1 cellular context compared by ENCODE assay signal in genomic region chr10:70666960-70667798, GRCh38.
TF ChIP-seq lines count a peak whose summit lies in the region.

No MANE protein-coding gene starts in this region.

TF ChIP-seq in K562, 482 proteins besides CTCF, POLR2A, EP300 and RAD21 (continues in another document):
- no peak for TF ChIP-seq ZC3H11A (IDR thresholded peaks at IDR 0.05; ENCODE audit: low read depth, low read length)
- TF ChIP-seq ZBTB12 (CRISPR knock-in tag; IDR thresholded peaks at IDR 0.05) = peak; percentile 58
- no peak for TF ChIP-seq RBM14 (IDR thresholded peaks at IDR 0.05; ENCODE audit: borderline replicate concordance, insufficient read depth, low read depth, low read length)
- TF ChIP-seq WHSC1 (IDR thresholded peaks at IDR 0.05; ENCODE audit: low read length) = peak; percentile 48
- 0 out of 2 replicates have a peak, but pooled peaks have one; percentile 46 for TF ChIP-seq ZNF609 (CRISPR knock-in tag; IDR thresholded peaks at IDR 0.05; ENCODE audit: borderline replicate concordance)
- no peak for TF ChIP-seq NFIX (CRISPR knock-in tag; IDR thresholded peaks at IDR 0.05; ENCODE audit: low read depth)
- TF ChIP-seq TBL1XR1 (IDR thresholded peaks at IDR 0.05; ENCODE audit: low read length in 2 of 2) = peak; percentile 56 to 96; a peak in 2 of 4 replicates
- no peak; the same call in 1 of the 2 replicates for TF ChIP-seq RUNX1 (IDR thresholded peaks at IDR 0.05; ENCODE audit: low read depth)
- no peak for TF ChIP-seq PTBP1 (IDR thresholded peaks at IDR 0.05; ENCODE audit: low read depth, low read length)
- TF ChIP-seq PHF21A (IDR thresholded peaks at IDR 0.05; ENCODE audit: borderline replicate concordance, low read depth) = peak; percentile 61; the same call in 1 of the 2 replicates
- TF ChIP-seq BACH1 (tag; IDR thresholded peaks at IDR 0.05) = peak; percentile 82
- TF ChIP-seq PBX2 (CRISPR knock-in tag; IDR thresholded peaks at IDR 0.05; ENCODE audit: low read depth) = no peak
- TF ChIP-seq PBX2 (tag; conservative IDR thresholded peaks at IDR 0.05; ENCODE audit: low read depth) = peak; percentile 65
- TF ChIP-seq ADNP (tag; IDR thresholded peaks at IDR 0.05) = no peak
- peak; percentile 97 for TF ChIP-seq TCF3 (CRISPR knock-in tag; IDR thresholded peaks at IDR 0.05)
- TF ChIP-seq, protein P1, sequence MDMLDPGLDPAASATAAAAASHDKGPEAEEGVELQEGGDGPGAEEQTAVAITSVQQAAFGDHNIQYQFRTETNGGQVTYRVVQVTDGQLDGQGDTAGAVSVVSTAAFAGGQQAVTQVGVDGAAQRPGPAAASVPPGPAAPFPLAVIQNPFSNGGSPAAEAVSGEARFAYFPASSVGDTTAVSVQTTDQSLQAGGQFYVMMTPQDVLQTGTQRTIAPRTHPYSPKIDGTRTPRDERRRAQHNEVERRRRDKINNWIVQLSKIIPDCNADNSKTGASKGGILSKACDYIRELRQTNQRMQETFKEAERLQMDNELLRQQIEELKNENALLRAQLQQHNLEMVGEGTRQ (CRISPR knock-in tag; IDR thresholded peaks at IDR 0.05) = peak; percentile 70
- TF ChIP-seq ZNF232 (CRISPR knock-in tag; IDR thresholded peaks at IDR 0.05) = 0 out of 2 replicates have a peak, but pooled peaks have one; percentile 59
- TF ChIP-seq ZNF785 (CRISPR knock-in tag; IDR thresholded peaks at IDR 0.05) = no peak
- TF ChIP-seq NFXL1 (CRISPR knock-in tag; IDR thresholded peaks at IDR 0.05) = peak; percentile 74; the same call in 1 of the 2 replicates
- no peak for TF ChIP-seq PCBP1 (IDR thresholded peaks at IDR 0.05; ENCODE audit: low read depth, low read length, poor library complexity, severe bottlenecking)
- TF ChIP-seq, protein P2, sequence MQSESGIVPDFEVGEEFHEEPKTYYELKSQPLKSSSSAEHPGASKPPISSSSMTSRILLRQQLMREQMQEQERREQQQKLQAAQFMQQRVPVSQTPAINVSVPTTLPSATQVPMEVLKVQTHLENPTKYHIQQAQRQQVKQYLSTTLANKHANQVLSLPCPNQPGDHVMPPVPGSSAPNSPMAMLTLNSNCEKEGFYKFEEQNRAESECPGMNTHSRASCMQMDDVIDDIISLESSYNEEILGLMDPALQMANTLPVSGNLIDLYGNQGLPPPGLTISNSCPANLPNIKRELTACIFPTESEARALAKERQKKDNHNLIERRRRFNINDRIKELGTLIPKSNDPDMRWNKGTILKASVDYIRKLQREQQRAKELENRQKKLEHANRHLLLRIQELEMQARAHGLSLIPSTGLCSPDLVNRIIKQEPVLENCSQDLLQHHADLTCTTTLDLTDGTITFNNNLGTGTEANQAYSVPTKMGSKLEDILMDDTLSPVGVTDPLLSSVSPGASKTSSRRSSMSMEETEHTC (IDR thresholded peaks at IDR 0.05) = peak; percentile 99
- TF ChIP-seq, protein P3, sequence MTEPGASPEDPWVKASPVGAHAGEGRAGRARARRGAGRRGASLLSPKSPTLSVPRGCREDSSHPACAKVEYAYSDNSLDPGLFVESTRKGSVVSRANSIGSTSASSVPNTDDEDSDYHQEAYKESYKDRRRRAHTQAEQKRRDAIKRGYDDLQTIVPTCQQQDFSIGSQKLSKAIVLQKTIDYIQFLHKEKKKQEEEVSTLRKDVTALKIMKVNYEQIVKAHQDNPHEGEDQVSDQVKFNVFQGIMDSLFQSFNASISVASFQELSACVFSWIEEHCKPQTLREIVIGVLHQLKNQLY (CRISPR knock-in tag; conservative IDR thresholded peaks at IDR 0.05) = no peak
- no peak for TF ChIP-seq ZNF398 (CRISPR knock-in tag; IDR thresholded peaks at IDR 0.05)
- peak; percentile 68 for TF ChIP-seq POLR2B (IDR thresholded peaks at IDR 0.05; ENCODE audit: low read depth, partially characterized antibody)
- no peak for TF ChIP-seq CSDE1 (IDR thresholded peaks at IDR 0.05)
- TF ChIP-seq GABPA (tag; conservative IDR thresholded peaks at IDR 0.05; ENCODE audit: low read depth) = no peak
- TF ChIP-seq TRIM28 (IDR thresholded peaks at IDR 0.05) = peak; percentile 78
- no peak for TF ChIP-seq PATZ1 (CRISPR knock-in tag; IDR thresholded peaks at IDR 0.05; ENCODE audit: borderline replicate concordance)
- TF ChIP-seq, protein P4, sequence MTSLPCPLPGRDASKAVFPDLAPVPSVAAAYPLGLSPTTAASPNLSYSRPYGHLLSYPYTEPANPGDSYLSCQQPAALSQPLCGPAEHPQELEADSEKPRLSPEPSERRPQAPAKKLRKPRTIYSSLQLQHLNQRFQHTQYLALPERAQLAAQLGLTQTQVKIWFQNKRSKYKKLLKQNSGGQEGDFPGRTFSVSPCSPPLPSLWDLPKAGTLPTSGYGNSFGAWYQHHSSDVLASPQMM (CRISPR knock-in tag; IDR thresholded peaks at IDR 0.05) = no peak
- no peak for TF ChIP-seq CHD4 (IDR thresholded peaks at IDR 0.05; ENCODE audit: insufficient read depth, insufficient replicate concordance, low read depth, low read length, poor library complexity, severe bottlenecking)
- peak; percentile 97 for TF ChIP-seq CBFA2T3 (IDR thresholded peaks at IDR 0.05)
- TF ChIP-seq E2F6 (IDR thresholded peaks at IDR 0.05; ENCODE audit: borderline replicate concordance in 1 of 2, extremely low read depth in 1 of 2, insufficient read depth in 1 of 2, insufficient read length in 1 of 2, low read depth in 1 of 2, low read length in 1 of 2, poor library complexity in 1 of 2, severe bottlenecking in 1 of 2) = peak in 1 of 2 experiments; percentile 46
- TF ChIP-seq RBM34 (IDR thresholded peaks at IDR 0.05; ENCODE audit: borderline replicate concordance, insufficient read depth, low read length) = no peak
- TF ChIP-seq EHMT2 (IDR thresholded peaks at IDR 0.05) = 0 out of 2 replicates have a peak, but pooled peaks have one; percentile 52
- peak; percentile 80 for TF ChIP-seq NFIC (IDR thresholded peaks at IDR 0.05)
- TF ChIP-seq ZNF280B (CRISPR knock-in tag; IDR thresholded peaks at IDR 0.05) = no peak
- no peak for TF ChIP-seq HMG20B (CRISPR knock-in tag; IDR thresholded peaks at IDR 0.05)
- peak; percentile 73 for TF ChIP-seq KHSRP (IDR thresholded peaks at IDR 0.05)
- TF ChIP-seq NR3C1 (CRISPR knock-in tag; IDR thresholded peaks at IDR 0.05) = no peak
- peak; percentile 73; the same call in 1 of the 2 replicates for TF ChIP-seq GTF2E2 (tag; IDR thresholded peaks at IDR 0.05)
- no peak for TF ChIP-seq ZNF699 (CRISPR knock-in tag; IDR thresholded peaks at IDR 0.05; ENCODE audit: insufficient replicate concordance)
